25 cellular contexts compared by ENCODE assay signal in genomic region chr19:18942692-18943091, GRCh38. TPM values are rescaled to one million over a fixed set of nuclear protein-coding genes. Genes with fewer than 3 reads are reported as not detected.
DNase-seq lines count a peak whose midpoint lies in the region; ATAC-seq, FAIRE-seq and TF ChIP-seq lines count a peak whose summit lies in the region.
"Had no signal": no experiment of that assay in that cellular context is flagged by ENCODE, and none has a peak within 500 bp of the region (broad histone marks: within the 10 kb centered on the region; RNA-seq: fewer than 3 reads in every experiment).

No MANE protein-coding gene starts in this region.

- H3K56ac ChIP-seq in IMR-90 (ENCODE audit: extremely low read depth, insufficient read depth, low read length): no peak overlapping the region

- peaks cover 10% of the 10 kb centered on the region for H3K36me3 Mint-ChIP-seq in brain
- H3K36me3 Mint-ChIP-seq in nephron (ENCODE audit: low read depth): peaks cover 16% of the 10 kb centered on the region
- H3K36me3 Mint-ChIP-seq in chondrocyte (ENCODE audit: low read depth): peaks cover 4% of the 10 kb centered on the region
- H3K36me3 Mint-ChIP-seq: activated naive CD4-positive, alpha-beta T cell treated with anti-CD3 and anti-CD28 coated beads, Interleukin-2, amount 50 U/mL, for 72 hours had no signal

- TF ChIP-seq CTCF in A549 (IDR thresholded peaks at IDR 0.05): no peak
- no peak for TF ChIP-seq CTCF in IMR-90 (conservative IDR thresholded peaks at IDR 0.05; ENCODE audit: low read depth, low read length)
- TF ChIP-seq CTCF in brain (conservative IDR thresholded peaks at IDR 0.05): no peak
- TF ChIP-seq CTCF in nephron (IDR thresholded peaks at IDR 0.05; ENCODE audit: unreplicated experiment in 3 of 3): no peak
- TF ChIP-seq CTCF in chondrocyte (IDR thresholded peaks at IDR 0.05): no peak

- H3K4me2 ChIP-seq in A549: no peak overlapping the region
- no peak overlapping the region for H3K4me2 ChIP-seq in IMR-90 (ENCODE audit: low read depth, low read length)
- H3K4me2 ChIP-seq: BLaER1 had no signal

- H3K27me3 Mint-ChIP-seq in brain (peaks cover 10% of the 10 kb centered on the region), nephron (ENCODE audit: low read depth) (no peaks in the 10 kb centered on the region), chondrocyte (ENCODE audit: low read depth) (no peaks in the 10 kb centered on the region)

- DNase-seq in A549 (ENCODE audit: low read depth in 1 of 2, low spot score in 1 of 2) (no peak), IMR-90 (no peak), small intestine (no peak), chondrocyte (ENCODE audit: low spot score) (no peak), glomerular visceral epithelial cell (ENCODE audit: extremely low spot score) (no peak), NCI-H446 (lab: John Stamatoyannopoulos, UW) (no peak)
- DNase-seq: activated CD4-positive, alpha-beta T cell treated with anti-CD3 and anti-CD28 coated beads, Interleukin-2, amount 10 ng/mL, durations not matched to agents 7 days and 5 days; central memory CD4-positive, alpha-beta T cell; EL; HCEC 1CT; left cardiac atrium; NCI-H1092 treated with DMSO at 0.1 percent for 48 hours; NCI-H1930; NCI-H2227 treated with DMSO at 0.1 percent for 48 hours; NCI-H774; posterior cingulate gyrus; RPMI8226; trophoblast cell had no signal

- no peak for ATAC-seq in A549
- ATAC-seq in IMR-90 (ENCODE audit: low read depth): no peak
- ATAC-seq: activated naive CD4-positive, alpha-beta T cell treated with anti-CD3 and anti-CD28 coated beads, Interleukin-2, amount 50 U/mL, for 72 hours; left cardiac atrium had no signal

- H4K20me1 ChIP-seq in IMR-90 (ENCODE audit: insufficient read depth, low read length): peaks cover 16% of the 10 kb centered on the region; the same call in 1 of the 2 replicates

- H3K79me1 ChIP-seq in IMR-90 (ENCODE audit: low read depth in 1 of 2, low read length in 2 of 2): peaks cover 11 to 40% of the 10 kb centered on the region in 2 experiments

- CTCF ChIA-PET in A549 (lab: Yijun Ruan, JAX): interaction anchor here (4.8 kb wide), 1 partner anchor 45 kb away, joined by 22 read pairs; no protein-coding TSS in a partner anchor
- CTCF ChIA-PET in IMR-90 (lab: Yijun Ruan, JAX): no interaction called here

- H4K91ac ChIP-seq in IMR-90 (ENCODE audit: insufficient read depth, low read depth, low read length): no peak overlapping the region

- peak overlapping the region in 4 of 5 experiments; percentile 36 to 78 (median 76) for H3K4me3 Mint-ChIP-seq in brain
- H3K4me3 Mint-ChIP-seq in nephron: peak overlapping the region; percentile 76 to 83 (median 77)
- H3K4me3 Mint-ChIP-seq in chondrocyte (ENCODE audit: unreplicated experiment): no peak overlapping the region
- H3K4me3 Mint-ChIP-seq: activated CD4-positive, alpha-beta T cell treated with anti-CD3 and anti-CD28 coated beads, Interleukin-2, amount 10 ng/mL, durations not matched to agents 7 days and 5 days had no signal

- in situ Hi-C loops in IMR-90 (cut with MboI; ENCODE audit: low sequenced_read_pairs): no loop called here

- no peak for TF ChIP-seq EP300 in A549 (IDR thresholded peaks at IDR 0.05)

- H2BK15ac ChIP-seq in IMR-90 (ENCODE audit: low read depth, low read length): no peak overlapping the region

- H2AK5ac ChIP-seq in IMR-90 (ENCODE audit: low read depth, low read length): peak overlapping the region; percentile 78; the same call in 1 of the 2 replicates

- H3K9me3 ChIP-seq in A549: no peaks in the 10 kb centered on the region
- no peaks in the 10 kb centered on the region for H3K9me3 ChIP-seq in IMR-90 (ENCODE audit: control insufficient read depth, insufficient read depth, low read length)
- no peaks in the 10 kb centered on the region for H3K9me3 ChIP-seq in small intestine (ENCODE audit: control insufficient read depth, low read depth)
- H3K9me3 ChIP-seq: ascending aorta, BLaER1 had no signal

- H3K23ac ChIP-seq in IMR-90 (ENCODE audit: low read depth, low read length): no peak overlapping the region

- no peak overlapping the region for H3K9ac ChIP-seq in IMR-90 (ENCODE audit: low read depth, low read length)
- H3K9ac ChIP-seq: BLaER1 had no signal

- H3K9me1 ChIP-seq in IMR-90 (ENCODE audit: insufficient read depth, low read length): peaks cover 10% of the 10 kb centered on the region

- FAIRE-seq in A549 (lab: Jason Lieb, UNC): no peak
- FAIRE-seq in small intestine (lab: Jason Lieb, UNC): no peak

- no peak overlapping the region for H3K4ac ChIP-seq in IMR-90 (ENCODE audit: low read depth, low read length)

- no peak overlapping the region for H4K5ac ChIP-seq in IMR-90 (ENCODE audit: low read depth, low read length)

- no peak overlapping the region for H2BK5ac ChIP-seq in IMR-90 (ENCODE audit: low read depth, low read length, poor library complexity, severe bottlenecking)

- H3K27ac ChIP-seq in A549 (no peak overlapping the region), IMR-90 (ENCODE audit: insufficient read depth, low read length) (no peak overlapping the region), small intestine (ENCODE audit: low read depth in 1 of 2, low read length in 1 of 2) (no peak overlapping the region)
- H3K27ac ChIP-seq: ascending aorta, BLaER1, HL-60 had no signal

- TF ChIP-seq POLR2A in A549 (IDR thresholded peaks at IDR 0.05; ENCODE audit: low read length) (no peak), IMR-90 (IDR thresholded peaks at IDR 0.05; ENCODE audit: low read depth, low read length) (no peak)

- H3K4me3 ChIP-seq in A549 (no peak overlapping the region), IMR-90 (ENCODE audit: insufficient read depth, low read depth, low read length) (no peak overlapping the region), small intestine (ENCODE audit: low read depth in 1 of 2, low read length in 2 of 2) (no peak overlapping the region)
- H3K4me3 ChIP-seq: ascending aorta, BLaER1 had no signal

- TF ChIP-seq RAD21 in A549 (conservative IDR thresholded peaks at IDR 0.05 in 1 of 2, IDR thresholded peaks at IDR 0.05 in 1 of 2): no peak
- no peak for TF ChIP-seq RAD21 in IMR-90 (IDR thresholded peaks at IDR 0.05; ENCODE audit: low read length)

- no peak overlapping the region for H2AFZ ChIP-seq in IMR-90 (replicated peaks; ENCODE audit: low read length, poor library complexity)

- H3K27me3 ChIP-seq in IMR-90 (ENCODE audit: control insufficient read depth, insufficient read depth, low read length) (no peaks in the 10 kb centered on the region), small intestine (ENCODE audit: control insufficient read depth in 2 of 2, insufficient read depth in 2 of 2, low read length in 2 of 2) (no peaks in the 10 kb centered on the region)
- H3K27me3 ChIP-seq: ascending aorta, BLaER1 had no signal

- POLR2A ChIA-PET in A549 (lab: Yijun Ruan, JAX): no interaction called here
- POLR2A ChIA-PET in IMR-90 (lab: Charles Lee; ENCODE audit: unreplicated experiment): interaction anchor here (0.6 kb wide), 1 partner anchor 385 kb away, joined by 3 read pairs; the partner anchor contains the start of gene KXD1

- no peak overlapping the region for H2AK9ac ChIP-seq in IMR-90 (replicated peaks; ENCODE audit: low read depth, low read length, poor library complexity)

- H3K9me3 Mint-ChIP-seq in brain (peaks cover 0 to 2% (median 0%) of the 10 kb centered on the region in 5 experiments), nephron (no peaks in the 10 kb centered on the region), chondrocyte (ENCODE audit: low read depth) (no peaks in the 10 kb centered on the region)
- H3K9me3 Mint-ChIP-seq: activated CD4-positive, alpha-beta T cell treated with anti-CD3 and anti-CD28 coated beads, Interleukin-2, amount 10 ng/mL, durations not matched to agents 7 days and 5 days; activated naive CD4-positive, alpha-beta T cell treated with anti-CD3 and anti-CD28 coated beads, Interleukin-2, amount 50 U/mL, for 72 hours; T-helper 1 cell treated with Interleukin-12 subunit alpha and Interleukin-12 subunit beta and Interleukin-4 antibody, amounts not matched to agents 30 μg/mL and 1 μg/mL, for 36 hours had no signal

- H3K4me1 Mint-ChIP-seq in brain: peaks cover 29% of the 10 kb centered on the region
- peaks cover 8% of the 10 kb centered on the region for H3K4me1 Mint-ChIP-seq in nephron
- H3K4me1 Mint-ChIP-seq in chondrocyte (ENCODE audit: low read depth): peaks cover 16% of the 10 kb centered on the region

- H3K27ac Mint-ChIP-seq in brain (peak overlapping the region in 4 of 5 experiments; percentile 25 to 77 (median 58)), nephron (peak overlapping the region in 1 of 3 experiments; percentile 38), chondrocyte (ENCODE audit: unreplicated experiment) (no peak overlapping the region)
- H3K27ac Mint-ChIP-seq: activated CD4-positive, alpha-beta T cell treated with anti-CD3 and anti-CD28 coated beads, Interleukin-2, amount 10 ng/mL, durations not matched to agents 7 days and 5 days; activated naive CD4-positive, alpha-beta T cell treated with anti-CD3 and anti-CD28 coated beads, Interleukin-2, amount 50 U/mL, for 72 hours; T-helper 1 cell treated with Interleukin-12 subunit alpha and Interleukin-12 subunit beta and Interleukin-4 antibody, amounts not matched to agents 30 μg/mL and 1 μg/mL, for 36 hours had no signal

- peaks cover 17% of the 10 kb centered on the region for H3K36me3 ChIP-seq in IMR-90 (ENCODE audit: control insufficient read depth, insufficient read depth, low read length)
- H3K36me3 ChIP-seq in small intestine (ENCODE audit: control insufficient read depth in 2 of 2, insufficient read depth in 2 of 2, low read length in 2 of 2): no peaks in the 10 kb centered on the region

- no TSS peak for BruUV-seq in IMR-90 (replicated peaks; lab: Mats Ljungman, UMichigan)

- H3K4me1 ChIP-seq in A549: peaks cover 8% of the 10 kb centered on the region; the same call in 1 of the 3 replicates
- peaks cover 6% of the 10 kb centered on the region for H3K4me1 ChIP-seq in IMR-90 (ENCODE audit: control insufficient read depth, insufficient read depth, low read length)
- peaks cover 0 to 3% of the 10 kb centered on the region in 2 donors for H3K4me1 ChIP-seq in small intestine (ENCODE audit: control insufficient read depth in 2 of 2, insufficient read depth in 1 of 2, low read depth in 1 of 2, low read length in 1 of 2)

- H4K8ac ChIP-seq in IMR-90 (ENCODE audit: low read depth in 2 of 2, low read length in 2 of 2): no peak overlapping the region

- no peak overlapping the region for H2BK20ac ChIP-seq in IMR-90 (ENCODE audit: low read depth, low read length)

- WGBS in A549 (ENCODE audit: missing lambda C conversion rate): 89% methylated on average over 6 of the region's 6 CpGs
- WGBS in IMR-90 (ENCODE audit: extremely low coverage in 2 of 2, insufficient read length in 1 of 2), 2 experiments: 100% methylated on average over 1 of the region's 6 CpGs; no CpG with 5 or more reads in 1 of the 2 experiments
- WGBS in small intestine, 3 donors: 68 to 83% (median 80%) methylated on average over 6 of the region's 6 CpGs

- H3K18ac ChIP-seq in IMR-90 (ENCODE audit: low read depth, low read length): no peak overlapping the region

- no peak overlapping the region for H3K14ac ChIP-seq in IMR-90 (replicated peaks; ENCODE audit: low read depth, low read length)

- dilution Hi-C loops in IMR-90 (cut with HindIII; ENCODE audit: low sequenced_read_pairs, unreplicated experiment): no loop called here

- H2BK120ac ChIP-seq in IMR-90 (ENCODE audit: low read depth, low read length): no peak overlapping the region

- intact Hi-C loops in IMR-90 (cut with micrococcal nuclease): no loop called here

RNA-seq across cellular contexts. Expression of gene HOMER3, which starts 1.7 kb away (rescaled TPM):
- polyA plus RNA-seq in A549 (2011; rRNA removed) (9.9 and 11.4 TPM in 2 replicates), A549 (2017; fragmentation: RNase III; extraction: RNeasy Plus Mini Kit Qiagen cat#74134 plus additional on column Dnase treatment) (28.3 to 38.4 TPM (median 35.4 TPM) in 3 replicates), IMR-90 (2012; rRNA removed) (77.0 and 84.5 TPM in 2 replicates), brain (ENCODE audit: insufficient read depth, low read depth, low replicate concordance) (35.0 TPM), small intestine (10 to 100 TPM in 1 of 3 donors, 1 to 10 TPM in 2; 1.6 to 13.0 (median 9.8) TPM)
- polyA plus RNA-seq in A549 (2012; cell fraction: cytosol; rRNA removed): 27.7 and 37.4 TPM in 2 replicates
- 35.7 and 45.1 TPM in 2 replicates for polyA plus RNA-seq in A549 (2012; cell fraction: nucleus; rRNA removed)
- 17.1 and 19.8 TPM in 2 replicates for polyA minus RNA-seq in A549 (2011; rRNA and poly(A)+ RNA removed)
- total RNA-seq in IMR-90 (2012; rRNA removed) (50.8 and 53.4 TPM in 2 replicates), chondrocyte (34.5 to 54.7 TPM (median 50.6 TPM) in 3 replicates)
- polyA plus RNA-seq in IMR-90 (2012; cell fraction: cytosol; rRNA removed): 102 and 137 TPM in 2 replicates
- 80.0 and 184 TPM in 2 replicates for polyA plus RNA-seq in IMR-90 (2012; cell fraction: nucleus; rRNA removed; ENCODE audit: low replicate concordance)
- total RNA-seq: activated CD4-positive, alpha-beta T cell treated with anti-CD3 and anti-CD28 coated beads, Interleukin-2, amount 10 ng/mL, durations not matched to agents 7 days and 5 days had no signal

RNA-seq across cellular contexts. Expression of gene DDX49, which starts 23.2 kb away (rescaled TPM):
- 23.2 and 23.4 TPM in 2 replicates for polyA plus RNA-seq in A549 (2011; rRNA removed)
- 45.7 and 48.4 TPM in 2 replicates for polyA plus RNA-seq in A549 (2012; cell fraction: cytosol; rRNA removed)
- 53.3 and 69.8 TPM in 2 replicates for polyA plus RNA-seq in A549 (2012; cell fraction: nucleus; rRNA removed)
- polyA plus RNA-seq in A549 (2017; fragmentation: RNase III; extraction: RNeasy Plus Mini Kit Qiagen cat#74134 plus additional on column Dnase treatment): 31.5 to 36.0 TPM (median 33.9 TPM) in 3 replicates
- 32.5 and 49.9 TPM in 2 replicates for polyA minus RNA-seq in A549 (2011; rRNA and poly(A)+ RNA removed)
- 50.9 and 55.8 TPM in 2 replicates for total RNA-seq in IMR-90 (2012; rRNA removed)
- 52.1 and 61.9 TPM in 2 replicates for polyA plus RNA-seq in IMR-90 (2012; rRNA removed)
- polyA plus RNA-seq in IMR-90 (2012; cell fraction: cytosol; rRNA removed): 52.5 and 65.2 TPM in 2 replicates
- 50.7 and 114 TPM in 2 replicates for polyA plus RNA-seq in IMR-90 (2012; cell fraction: nucleus; rRNA removed; ENCODE audit: low replicate concordance)
- 76.8 TPM for polyA plus RNA-seq in brain (ENCODE audit: insufficient read depth, low read depth, low replicate concordance)
- polyA plus RNA-seq in small intestine: 10 to 100 TPM; 48.5 to 51.4 (median 48.6) TPM
- total RNA-seq in chondrocyte: 47.0 to 57.4 TPM (median 50.6 TPM) in 3 replicates

RNA-seq across cellular contexts. Expression of gene COPE, which starts 23.5 kb away (rescaled TPM):
- 91.8 and 94.0 TPM in 2 replicates for polyA plus RNA-seq in A549 (2011; rRNA removed)
- polyA plus RNA-seq in A549 (2012; cell fraction: cytosol; rRNA removed): 239 and 272 TPM in 2 replicates
- 224 and 310 TPM in 2 replicates for polyA plus RNA-seq in A549 (2012; cell fraction: nucleus; rRNA removed)
- 109 to 114 TPM (median 112 TPM) in 3 replicates for polyA plus RNA-seq in A549 (2017; fragmentation: RNase III; extraction: RNeasy Plus Mini Kit Qiagen cat#74134 plus additional on column Dnase treatment)
- polyA minus RNA-seq in A549 (2011; rRNA and poly(A)+ RNA removed): 82.9 and 88.2 TPM in 2 replicates
- 310 and 347 TPM in 2 replicates for total RNA-seq in IMR-90 (2012; rRNA removed)
- polyA plus RNA-seq in IMR-90 (2012; rRNA removed): 461 and 500 TPM in 2 replicates
- polyA plus RNA-seq in IMR-90 (2012; cell fraction: cytosol; rRNA removed): 350 and 779 TPM in 2 replicates
- polyA plus RNA-seq in IMR-90 (2012; cell fraction: nucleus; rRNA removed; ENCODE audit: low replicate concordance): 196 and 505 TPM in 2 replicates
- polyA plus RNA-seq in brain (ENCODE audit: insufficient read depth, low read depth, low replicate concordance): 291 TPM
- 100 to 1,000 TPM; 254 to 350 (median 286) TPM for polyA plus RNA-seq in small intestine
- 175 to 205 TPM (median 189 TPM) in 3 replicates for total RNA-seq in chondrocyte

RNA-seq across cellular contexts. Expression of gene CERS1, which starts 46.7 kb away (rescaled TPM):
- 1.7 and 2.4 TPM in 2 replicates for polyA plus RNA-seq in A549 (2011; rRNA removed)
- 4.5 and 6.8 TPM in 2 replicates for polyA plus RNA-seq in A549 (2012; cell fraction: cytosol; rRNA removed)
- polyA plus RNA-seq in A549 (2012; cell fraction: nucleus; rRNA removed): 6.6 and 7.7 TPM in 2 replicates
- 3.4 to 4.4 TPM (median 3.7 TPM) in 3 replicates for polyA plus RNA-seq in A549 (2017; fragmentation: RNase III; extraction: RNeasy Plus Mini Kit Qiagen cat#74134 plus additional on column Dnase treatment)
- polyA minus RNA-seq in A549 (2011; rRNA and poly(A)+ RNA removed): 4.7 and 4.9 TPM in 2 replicates
- 0.56 and 0.90 TPM in 2 replicates for total RNA-seq in IMR-90 (2012; rRNA removed)
- 4.1 and 4.3 TPM in 2 replicates for polyA plus RNA-seq in IMR-90 (2012; rRNA removed)
- polyA plus RNA-seq in IMR-90 (2012; cell fraction: cytosol; rRNA removed): 2.1 and 8.4 TPM in 2 replicates
- polyA plus RNA-seq in IMR-90 (2012; cell fraction: nucleus; rRNA removed; ENCODE audit: low replicate concordance): 2.4 and 8.1 TPM in 2 replicates
- polyA plus RNA-seq in brain (ENCODE audit: insufficient read depth, low read depth, low replicate concordance): 104 TPM
- polyA plus RNA-seq in small intestine: 1 to 10 TPM in 1 of 3 donors, not detected in 2; 1.5 TPM
- 4.3 to 10.2 TPM (median 8.4 TPM) in 3 replicates for total RNA-seq in chondrocyte
- total RNA-seq: activated CD4-positive, alpha-beta T cell treated with anti-CD3 and anti-CD28 coated beads, Interleukin-2, amount 10 ng/mL, durations not matched to agents 7 days and 5 days; ascending aorta had no signal
